Comparison of ENCODE assay signal across 19 cellular contexts in genomic region chr12:1509703-1510395, GRCh38.
A peak's percentile ranks its signal among the peaks of the same experiment; 100 is the strongest.
DNase-seq lines count a peak whose midpoint lies in the region; ATAC-seq and TF ChIP-seq lines count a peak whose summit lies in the region.
"Had no signal": no experiment of that assay in that cellular context is flagged by ENCODE, and none has a peak within 500 bp of the region (broad histone marks: within the 10 kb centered on the region; RNA-seq: fewer than 3 reads in every experiment).

No MANE protein-coding gene starts in this region.

- H4K8ac ChIP-seq in neuronal stem cell (ENCODE audit: low read depth, low read length), result no peak overlapping the region

- H3K23ac ChIP-seq in neuronal stem cell (ENCODE audit: low read depth, low read length, poor library complexity), result no peak overlapping the region

- H4K20me1 ChIP-seq in MM.1S (ENCODE audit: insufficient read depth, low read length), result no peaks in the 10 kb centered on the region

- H3K9me3 Mint-ChIP-seq in glutamatergic neuron (ENCODE audit: unreplicated experiment), result peaks cover 5% of the 10 kb centered on the region
- H3K9me3 Mint-ChIP-seq: CD8-positive, alpha-beta memory T cell had no signal

- H2BK5ac ChIP-seq in neuronal stem cell (ENCODE audit: low read length), result no peak overlapping the region

- H3K4me1 ChIP-seq in right atrium auricular region, result no peaks in the 10 kb centered on the region
- H3K4me1 ChIP-seq in neuronal stem cell (ENCODE audit: control insufficient read depth in 2 of 2, insufficient read depth in 1 of 2, low read depth in 1 of 2, low read length in 2 of 2), result peaks cover under 1 to 7% of the 10 kb centered on the region in 2 donors
- no peaks in the 10 kb centered on the region for H3K4me1 ChIP-seq in MM.1S (ENCODE audit: low read length)

- H4K91ac ChIP-seq in neuronal stem cell (ENCODE audit: low read depth, low read length, poor library complexity), result no peak overlapping the region

- H2AFZ ChIP-seq in neuronal stem cell (ENCODE audit: low read length) (peak overlapping the region; percentile 70), MM.1S (ENCODE audit: low read length) (no peak overlapping the region)

- DNase-seq in cardiac septum (ENCODE audit: low spot score) (peak; percentile 46), right atrium auricular region (ENCODE audit: low spot score) (no peak), glutamatergic neuron (no peak), neuronal stem cell (ENCODE audit: low spot score) (no peak), MM.1S (no peak), H4 (ENCODE audit: low spot score) (no peak), NOMO-1 treated with dmso at 0.1 percent for 144 hours (lab: John Stamatoyannopoulos, UW; ENCODE audit: unreplicated experiment) (no peak)
- DNase-seq: CD8-positive, alpha-beta memory T cell; DMS53; GDM1; GOT3; Karpas-422; NCI-H1694 treated with DMSO at 0.1 percent for 48 hours; NCI-H446; NCI-H526 treated with DMSO at 0.1 percent for 48 hours; SHP77 treated with DMSO at 0.1 percent for 48 hours had no signal

- H3K14ac ChIP-seq in neuronal stem cell (ENCODE audit: low read length), result no peak overlapping the region

- H3K79me1 ChIP-seq in neuronal stem cell (ENCODE audit: low read depth, low read length), result no peaks in the 10 kb centered on the region

- H2AK5ac ChIP-seq in neuronal stem cell (ENCODE audit: low read depth, low read length), result no peak overlapping the region

- H3K4me3 Mint-ChIP-seq in glutamatergic neuron (ENCODE audit: unreplicated experiment), result peak overlapping the region; percentile 38
- H3K4me3 Mint-ChIP-seq: CD8-positive, alpha-beta memory T cell had no signal

- H3K36me3 ChIP-seq in right atrium auricular region (no peaks in the 10 kb centered on the region), neuronal stem cell (replicated peaks in 1 of 2; ENCODE audit: control insufficient read depth in 2 of 2, insufficient read depth in 2 of 2, low read length in 2 of 2) (no peaks in the 10 kb centered on the region), MM.1S (replicated peaks; ENCODE audit: insufficient read depth, low read length) (no peaks in the 10 kb centered on the region)

- no peak overlapping the region for H2BK12ac ChIP-seq in neuronal stem cell (ENCODE audit: low read length)

- no peaks in the 10 kb centered on the region for H3K9me2 ChIP-seq in MM.1S (replicated peaks; ENCODE audit: insufficient read depth, low read length)

- peaks cover 3% of the 10 kb centered on the region for H3K27me3 Mint-ChIP-seq in glutamatergic neuron (ENCODE audit: unreplicated experiment)

- H3K4ac ChIP-seq in neuronal stem cell (ENCODE audit: low read length), result no peak overlapping the region

- H2BK15ac ChIP-seq in neuronal stem cell (ENCODE audit: low read length), result no peak overlapping the region

- H3K4me2 ChIP-seq in neuronal stem cell (ENCODE audit: insufficient read depth, low read length, poor library complexity, severe bottlenecking) (no peak overlapping the region), MM.1S (ENCODE audit: low read depth, low read length) (no peak overlapping the region)

- intact Hi-C loops in cardiac septum (cut with DNase I), result no loop called here

- no peak for ATAC-seq in GM19397 (IDR thresholded peaks at IDR 0.05; ENCODE audit: unreplicated experiment)

- no CpG with 5 or more reads among the region's 14 CpGs for WGBS in neuronal stem cell (ENCODE audit: extremely low coverage in 2 of 2, insufficient read length in 2 of 2, insufficient replicate concordance in 1 of 2), 2 donors

- no peaks in the 10 kb centered on the region for H3K36me3 Mint-ChIP-seq in glutamatergic neuron (ENCODE audit: unreplicated experiment)
- H3K36me3 Mint-ChIP-seq: CD8-positive, alpha-beta memory T cell had no signal

- H3K27me3 ChIP-seq in right atrium auricular region (no peaks in the 10 kb centered on the region), neuronal stem cell (ENCODE audit: control insufficient read depth in 3 of 3, insufficient read depth in 3 of 3, low read depth in 1 of 3, low read length in 3 of 3) (peaks cover 0 to 6% (median 0%) of the 10 kb centered on the region in 3 experiments), MM.1S (replicated peaks; ENCODE audit: insufficient read depth, low read length) (no peaks in the 10 kb centered on the region)

- H3K27ac Mint-ChIP-seq in glutamatergic neuron (ENCODE audit: unreplicated experiment), result no peak overlapping the region
- H3K27ac Mint-ChIP-seq: CD8-positive, alpha-beta memory T cell had no signal

- no peaks in the 10 kb centered on the region for H3K79me2 ChIP-seq in MM.1S (ENCODE audit: low read length)

- no peak overlapping the region for H3K4me3 ChIP-seq in right atrium auricular region
- no peak overlapping the region for H3K4me3 ChIP-seq in neuronal stem cell (ENCODE audit: low read length in 2 of 2)
- no peak overlapping the region for H3K4me3 ChIP-seq in MM.1S (ENCODE audit: low read length)
- H3K4me3 ChIP-seq: SK-N-MC had no signal

- H3K9ac ChIP-seq in neuronal stem cell (ENCODE audit: low read depth, low read length, poor library complexity) (no peak overlapping the region), MM.1S (ENCODE audit: low read length) (no peak overlapping the region)

- H3K4me1 Mint-ChIP-seq in glutamatergic neuron (ENCODE audit: low read depth, unreplicated experiment), result peaks cover 10% of the 10 kb centered on the region

- H3K9me3 ChIP-seq in right atrium auricular region (no peaks in the 10 kb centered on the region), neuronal stem cell (replicated peaks in 1 of 2; ENCODE audit: control insufficient read depth in 2 of 2, insufficient read depth in 1 of 2, low read depth in 1 of 2, low read length in 2 of 2) (peaks cover 3 to 4% of the 10 kb centered on the region in 2 donors), MM.1S (replicated peaks; ENCODE audit: insufficient read depth, low read length) (no peaks in the 10 kb centered on the region)

- H2BK120ac ChIP-seq in neuronal stem cell (ENCODE audit: low read depth, low read length), result no peak overlapping the region

- H3K27ac ChIP-seq in right atrium auricular region (no peak overlapping the region), neuronal stem cell (replicated peaks; ENCODE audit: low read length) (no peak overlapping the region), MM.1S (ENCODE audit: low read length) (no peak overlapping the region)
- H3K27ac ChIP-seq: C4-2B, SK-N-MC had no signal

- H3F3A ChIP-seq in MM.1S (ENCODE audit: insufficient read depth, low read length), result no peaks in the 10 kb centered on the region

- H3K18ac ChIP-seq in neuronal stem cell (ENCODE audit: low read length), result no peak overlapping the region

- TF ChIP-seq CTCF in right atrium auricular region (IDR thresholded peaks at IDR 0.05) (no peak), glutamatergic neuron (IDR thresholded peaks at IDR 0.05; ENCODE audit: partially characterized antibody, unreplicated experiment) (no peak), MM.1S (IDR thresholded peaks at IDR 0.05; ENCODE audit: low read length) (no peak)
